Comparison of ENCODE assay signal across 1 cellular context in genomic region chr2:174781298-174781697, GRCh38.
A peak's percentile ranks its signal among the peaks of the same experiment; 100 is the strongest.
TF ChIP-seq lines count a peak whose summit lies in the region.

No MANE protein-coding gene starts in this region.

TF ChIP-seq in H1, 55 proteins besides CTCF, POLR2A, EP300 and RAD21:
- no peak for TF ChIP-seq SIN3A (conservative IDR thresholded peaks at IDR 0.05 in 1 of 2, IDR thresholded peaks at IDR 0.05 in 1 of 2; ENCODE audit: low read depth in 1 of 2, low read length in 2 of 2)
- peak; percentile 42; the same call in 1 of the 2 replicates for TF ChIP-seq MAX (IDR thresholded peaks at IDR 0.05)
